1 cellular context compared by ENCODE assay signal in genomic region chr19:21082011-21082975, GRCh38.
TF ChIP-seq lines count a peak whose summit lies in the region.

Gene ZNF714 (plus strand): TSS chr19:21082203. CDS start chr19:21098269, 16,066 bp downstream.

TF ChIP-seq in K562, 482 proteins besides CTCF, POLR2A, EP300 and RAD21 (continued from another document and continues in another):
- peak; percentile 74 for TF ChIP-seq NKRF (IDR thresholded peaks at IDR 0.05; ENCODE audit: borderline replicate concordance)
- TF ChIP-seq IFI16 (CRISPR knock-in tag; IDR thresholded peaks at IDR 0.05), result no peak
- TF ChIP-seq, protein P1, sequence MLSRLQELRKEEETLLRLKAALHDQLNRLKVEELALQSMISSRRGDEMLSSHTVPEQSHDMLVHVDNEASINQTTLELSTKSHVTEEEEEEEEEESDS (CRISPR knock-in tag; IDR thresholded peaks at IDR 0.05), result no peak
- peak in 1 of 2 experiments; percentile 68; a peak in 2 of 4 replicates for TF ChIP-seq HDAC1 (IDR thresholded peaks at IDR 0.05)
- TF ChIP-seq PTRF (tag; IDR thresholded peaks at IDR 0.05), result no peak
- TF ChIP-seq ZSCAN29 (IDR thresholded peaks at IDR 0.05), result no peak
- TF ChIP-seq POLR2B (IDR thresholded peaks at IDR 0.05; ENCODE audit: low read depth, partially characterized antibody), result peak; percentile 83
- no peak for TF ChIP-seq ZBTB17 (CRISPR knock-in tag; IDR thresholded peaks at IDR 0.05)
- peak; percentile 85 for TF ChIP-seq PBX2 (CRISPR knock-in tag; IDR thresholded peaks at IDR 0.05; ENCODE audit: low read depth)
- peak; percentile 95 for TF ChIP-seq PBX2 (tag; conservative IDR thresholded peaks at IDR 0.05; ENCODE audit: low read depth)
- TF ChIP-seq, protein P2, sequence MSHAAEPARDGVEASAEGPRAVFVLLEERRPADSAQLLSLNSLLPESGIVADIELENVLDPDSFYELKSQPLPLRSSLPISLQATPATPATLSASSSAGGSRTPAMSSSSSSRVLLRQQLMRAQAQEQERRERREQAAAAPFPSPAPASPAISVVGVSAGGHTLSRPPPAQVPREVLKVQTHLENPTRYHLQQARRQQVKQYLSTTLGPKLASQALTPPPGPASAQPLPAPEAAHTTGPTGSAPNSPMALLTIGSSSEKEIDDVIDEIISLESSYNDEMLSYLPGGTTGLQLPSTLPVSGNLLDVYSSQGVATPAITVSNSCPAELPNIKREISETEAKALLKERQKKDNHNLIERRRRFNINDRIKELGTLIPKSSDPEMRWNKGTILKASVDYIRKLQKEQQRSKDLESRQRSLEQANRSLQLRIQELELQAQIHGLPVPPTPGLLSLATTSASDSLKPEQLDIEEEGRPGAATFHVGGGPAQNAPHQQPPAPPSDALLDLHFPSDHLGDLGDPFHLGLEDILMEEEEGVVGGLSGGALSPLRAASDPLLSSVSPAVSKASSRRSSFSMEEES (CRISPR knock-in tag; IDR thresholded peaks at IDR 0.05), result no peak
- TF ChIP-seq RFX7 (CRISPR knock-in tag; IDR thresholded peaks at IDR 0.05), result no peak
- TF ChIP-seq RBM25 (IDR thresholded peaks at IDR 0.05; ENCODE audit: low read depth, low read length, severe bottlenecking), result peak; percentile 38
- TF ChIP-seq FOXA3 (CRISPR knock-in tag; conservative IDR thresholded peaks at IDR 0.05 in 1 of 2, IDR thresholded peaks at IDR 0.05 in 1 of 2), result no peak
- TF ChIP-seq ZNF197 (CRISPR knock-in tag; IDR thresholded peaks at IDR 0.05; ENCODE audit: low read depth), result no peak
- peak; percentile 94 for TF ChIP-seq POLR2G (IDR thresholded peaks at IDR 0.05; ENCODE audit: low read depth, low read length)
- TF ChIP-seq ZNF143 (CRISPR knock-in tag; IDR thresholded peaks at IDR 0.05), result no peak
- no peak for TF ChIP-seq C11orf30 (IDR thresholded peaks at IDR 0.05; ENCODE audit: low read depth)
- peak; percentile 87 for TF ChIP-seq SUPT5H (IDR thresholded peaks at IDR 0.05)
- TF ChIP-seq PHF20 (IDR thresholded peaks at IDR 0.05; ENCODE audit: partially characterized antibody), result no peak
- TF ChIP-seq SAFB (IDR thresholded peaks at IDR 0.05; ENCODE audit: borderline replicate concordance, low read depth, low read length), result no peak
- no peak for TF ChIP-seq ZNF280B (CRISPR knock-in tag; IDR thresholded peaks at IDR 0.05)
- no peak for TF ChIP-seq ZBTB7A (IDR thresholded peaks at IDR 0.05; ENCODE audit: borderline replicate concordance, control insufficient read depth, low read depth, low read length)
- TF ChIP-seq EWSR1 (IDR thresholded peaks at IDR 0.05; ENCODE audit: borderline replicate concordance, low read depth, partially characterized antibody), result no peak
- TF ChIP-seq ZNF644 (tag; IDR thresholded peaks at IDR 0.05; ENCODE audit: low read depth), result no peak
- no peak for TF ChIP-seq RBM34 (IDR thresholded peaks at IDR 0.05; ENCODE audit: borderline replicate concordance, insufficient read depth, low read length)
- TF ChIP-seq GABPB1 (CRISPR knock-in tag; IDR thresholded peaks at IDR 0.05), result no peak
- no peak for TF ChIP-seq MTA1 (IDR thresholded peaks at IDR 0.05; ENCODE audit: borderline replicate concordance)
- TF ChIP-seq EZH2 (IDR thresholded peaks at IDR 0.05; ENCODE audit: borderline replicate concordance, low read depth, low read length), result no peak
- TF ChIP-seq PHF8 (IDR thresholded peaks at IDR 0.05; ENCODE audit: borderline replicate concordance, low read length), result peak; percentile 94
- peak; percentile 43; the same call in 1 of the 2 replicates for TF ChIP-seq TOE1 (IDR thresholded peaks at IDR 0.05; ENCODE audit: borderline replicate concordance)
- TF ChIP-seq TOE1 (CRISPR knock-in tag; IDR thresholded peaks at IDR 0.05; ENCODE audit: borderline replicate concordance, low read depth), result no peak
- TF ChIP-seq, protein P3, sequence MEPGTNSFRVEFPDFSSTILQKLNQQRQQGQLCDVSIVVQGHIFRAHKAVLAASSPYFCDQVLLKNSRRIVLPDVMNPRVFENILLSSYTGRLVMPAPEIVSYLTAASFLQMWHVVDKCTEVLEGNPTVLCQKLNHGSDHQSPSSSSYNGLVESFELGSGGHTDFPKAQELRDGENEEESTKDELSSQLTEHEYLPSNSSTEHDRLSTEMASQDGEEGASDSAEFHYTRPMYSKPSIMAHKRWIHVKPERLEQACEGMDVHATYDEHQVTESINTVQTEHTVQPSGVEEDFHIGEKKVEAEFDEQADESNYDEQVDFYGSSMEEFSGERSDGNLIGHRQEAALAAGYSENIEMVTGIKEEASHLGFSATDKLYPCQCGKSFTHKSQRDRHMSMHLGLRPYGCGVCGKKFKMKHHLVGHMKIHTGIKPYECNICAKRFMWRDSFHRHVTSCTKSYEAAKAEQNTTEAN (CRISPR knock-in tag; IDR thresholded peaks at IDR 0.05), result no peak
- TF ChIP-seq CHD1 (IDR thresholded peaks at IDR 0.05; ENCODE audit: low read length), result peak; percentile 65
- TF ChIP-seq USF1 (CRISPR knock-in tag; IDR thresholded peaks at IDR 0.05), result no peak
- TF ChIP-seq, protein P4, sequence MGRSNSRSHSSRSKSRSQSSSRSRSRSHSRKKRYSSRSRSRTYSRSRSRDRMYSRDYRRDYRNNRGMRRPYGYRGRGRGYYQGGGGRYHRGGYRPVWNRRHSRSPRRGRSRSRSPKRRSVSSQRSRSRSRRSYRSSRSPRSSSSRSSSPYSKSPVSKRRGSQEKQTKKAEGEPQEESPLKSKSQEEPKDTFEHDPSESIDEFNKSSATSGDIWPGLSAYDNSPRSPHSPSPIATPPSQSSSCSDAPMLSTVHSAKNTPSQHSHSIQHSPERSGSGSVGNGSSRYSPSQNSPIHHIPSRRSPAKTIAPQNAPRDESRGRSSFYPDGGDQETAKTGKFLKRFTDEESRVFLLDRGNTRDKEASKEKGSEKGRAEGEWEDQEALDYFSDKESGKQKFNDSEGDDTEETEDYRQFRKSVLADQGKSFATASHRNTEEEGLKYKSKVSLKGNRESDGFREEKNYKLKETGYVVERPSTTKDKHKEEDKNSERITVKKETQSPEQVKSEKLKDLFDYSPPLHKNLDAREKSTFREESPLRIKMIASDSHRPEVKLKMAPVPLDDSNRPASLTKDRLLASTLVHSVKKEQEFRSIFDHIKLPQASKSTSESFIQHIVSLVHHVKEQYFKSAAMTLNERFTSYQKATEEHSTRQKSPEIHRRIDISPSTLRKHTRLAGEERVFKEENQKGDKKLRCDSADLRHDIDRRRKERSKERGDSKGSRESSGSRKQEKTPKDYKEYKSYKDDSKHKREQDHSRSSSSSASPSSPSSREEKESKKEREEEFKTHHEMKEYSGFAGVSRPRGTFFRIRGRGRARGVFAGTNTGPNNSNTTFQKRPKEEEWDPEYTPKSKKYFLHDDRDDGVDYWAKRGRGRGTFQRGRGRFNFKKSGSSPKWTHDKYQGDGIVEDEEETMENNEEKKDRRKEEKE (IDR thresholded peaks at IDR 0.05; ENCODE audit: borderline replicate concordance in 1 of 2, control insufficient read depth in 1 of 2, low read depth in 2 of 2, low read length in 1 of 2), result no peak
- peak; percentile 75 for TF ChIP-seq RBBP5 (IDR thresholded peaks at IDR 0.05; ENCODE audit: borderline replicate concordance, insufficient read depth, low read length, poor library complexity, severe bottlenecking)
- no peak for TF ChIP-seq MEF2D (tag; conservative IDR thresholded peaks at IDR 0.05; ENCODE audit: low read depth)
- TF ChIP-seq ZSCAN32 (CRISPR knock-in tag; IDR thresholded peaks at IDR 0.05), result no peak
- no peak for TF ChIP-seq NCOR1 (IDR thresholded peaks at IDR 0.05)
- TF ChIP-seq ELF4 (CRISPR knock-in tag; IDR thresholded peaks at IDR 0.05), result no peak
- TF ChIP-seq ATF7 (IDR thresholded peaks at IDR 0.05), result peak; percentile 53; the same call in 1 of the 2 replicates
- no peak for TF ChIP-seq ZNF354B (CRISPR knock-in tag; IDR thresholded peaks at IDR 0.05)
- TF ChIP-seq, protein P5, sequence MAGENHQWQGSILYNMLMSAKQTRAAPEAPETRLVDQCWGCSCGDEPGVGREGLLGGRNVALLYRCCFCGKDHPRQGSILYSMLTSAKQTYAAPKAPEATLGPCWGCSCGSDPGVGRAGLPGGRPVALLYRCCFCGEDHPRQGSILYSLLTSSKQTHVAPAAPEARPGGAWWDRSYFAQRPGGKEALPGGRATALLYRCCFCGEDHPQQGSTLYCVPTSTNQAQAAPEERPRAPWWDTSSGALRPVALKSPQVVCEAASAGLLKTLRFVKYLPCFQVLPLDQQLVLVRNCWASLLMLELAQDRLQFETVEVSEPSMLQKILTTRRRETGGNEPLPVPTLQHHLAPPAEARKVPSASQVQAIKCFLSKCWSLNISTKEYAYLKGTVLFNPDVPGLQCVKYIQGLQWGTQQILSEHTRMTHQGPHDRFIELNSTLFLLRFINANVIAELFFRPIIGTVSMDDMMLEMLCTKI (IDR thresholded peaks at IDR 0.05; ENCODE audit: partially characterized antibody), result no peak
- TF ChIP-seq SRSF1 (IDR thresholded peaks at IDR 0.05; ENCODE audit: low read depth, low read length), result no peak
- TF ChIP-seq SETDB1 (IDR thresholded peaks at IDR 0.05; ENCODE audit: low read length), result no peak
- TF ChIP-seq ZNF75A (CRISPR knock-in tag; IDR thresholded peaks at IDR 0.05), result no peak
- no peak for TF ChIP-seq CHCHD3 (CRISPR knock-in tag; IDR thresholded peaks at IDR 0.05)
- TF ChIP-seq ARHGAP35 (IDR thresholded peaks at IDR 0.05; ENCODE audit: partially characterized antibody), result no peak
- no peak for TF ChIP-seq CEBPB (tag; IDR thresholded peaks at IDR 0.05)
- no peak for TF ChIP-seq ZFP30 (CRISPR knock-in tag; IDR thresholded peaks at IDR 0.05; ENCODE audit: borderline replicate concordance)
- TF ChIP-seq MNT (conservative IDR thresholded peaks at IDR 0.05), result peak in 1 of 2 experiments; percentile 54; a peak in 1 of 4 replicates
